14 cellular contexts compared by ENCODE assay signal in genomic region chr1:62076286-62076685, GRCh38.
DNase-seq lines count a peak whose midpoint lies in the region; ATAC-seq and TF ChIP-seq lines count a peak whose summit lies in the region.
"Had no signal": no experiment of that assay in that cellular context is flagged by ENCODE, and none has a peak within 500 bp of the region (broad histone marks: within the 10 kb centered on the region; RNA-seq: fewer than 3 reads in every experiment).

No MANE protein-coding gene starts in this region.

- H3K4me3 ChIP-seq in retinal pigment epithelial cell (ENCODE audit: low read length), result no peak overlapping the region
- no peak overlapping the region for H3K4me3 ChIP-seq in uterus

- H3K9me3 ChIP-seq in uterus, result no peaks in the 10 kb centered on the region

- TF ChIP-seq POLR2A in uterus (IDR thresholded peaks at IDR 0.05), result no peak

- DNase-seq in DMS 273 (lab: John Stamatoyannopoulos, UW; ENCODE audit: unreplicated experiment), result peak; percentile 46
- DNase-seq in DMS 273 treated with DMSO at 0.1 percent for 48 hours (lab: John Stamatoyannopoulos, UW), result no peak
- DNase-seq in RPMI7951 (ENCODE audit: low read depth), result peak; percentile 81
- DNase-seq in fibroblast of gingiva (ENCODE audit: low read depth), result peak; percentile 12
- DNase-seq in retinal pigment epithelial cell (ENCODE audit: low read depth), result peak; percentile 93
- no peak for DNase-seq in uterus
- no peak for DNase-seq in pons (ENCODE audit: low spot score)
- DNase-seq: activated CD4-positive, alpha-beta T cell treated with anti-CD3 and anti-CD28 coated beads for 36 hours; activated gamma-delta T cell; GF-D8; NCI-H1436 treated with DMSO at 0.1 percent for 48 hours; stimulated activated CD4-positive, alpha-beta T cell treated with anti-CD3 and anti-CD28 coated beads, Interleukin-2, amount 100 ng/mL, for 24 hours had no signal

- TF ChIP-seq CTCF in retinal pigment epithelial cell (conservative IDR thresholded peaks at IDR 0.05; ENCODE audit: low read depth, low read length), result no peak
- no peak for TF ChIP-seq CTCF in uterus (IDR thresholded peaks at IDR 0.05)

- no peak overlapping the region for H3K27ac ChIP-seq in uterus
- H3K27ac ChIP-seq: 22Rv1 had no signal

- H3K36me3 ChIP-seq in uterus, result no peaks in the 10 kb centered on the region

- intact Hi-C loops in uterus (cut with DNase I; ENCODE audit: low total_unique reads), result no loop called here

- H3K27me3 ChIP-seq in uterus, result no peaks in the 10 kb centered on the region

- ATAC-seq in GM18517 (IDR thresholded peaks at IDR 0.05; ENCODE audit: unreplicated experiment), result no peak
- ATAC-seq: activated CD4-positive, alpha-beta T cell treated with anti-CD3 and anti-CD28 coated beads for 36 hours had no signal

- no peaks in the 10 kb centered on the region for H3K4me1 ChIP-seq in uterus

Comparison
In these comparisons a context has a peak if more than half of its experiments do, and no peak if none do; other contexts are left out.
1. DNase-seq: peak in DMS 273 (single experiment), RPMI7951 (single experiment), fibroblast of gingiva (single experiment) and retinal pigment epithelial cell (single experiment); none in DMS 273 treated with DMSO at 0.1 percent for 48 hours (single experiment), uterus (0 of 2) and pons (single experiment).